ENCODE assay signal across 13 cellular contexts in genomic region chr22:24435861-24436351, GRCh38. TPM values are rescaled to one million over a fixed set of nuclear protein-coding genes. Genes with fewer than 3 reads are reported as not detected.
A peak's percentile ranks its signal among the peaks of the same experiment; 100 is the strongest.
DNase-seq lines count a peak whose midpoint lies in the region; ATAC-seq, FAIRE-seq and TF ChIP-seq lines count a peak whose summit lies in the region.
"Had no signal": no experiment of that assay in that cellular context is flagged by ENCODE, and none has a peak within 500 bp of the region (broad histone marks: within the 10 kb centered on the region; RNA-seq: fewer than 3 reads in every experiment).

No MANE protein-coding gene starts in this region.

- peaks cover 84% of the 10 kb centered on the region for H3K4me1 ChIP-seq in CD4-positive, CD25-positive, alpha-beta regulatory T cell (ENCODE audit: control insufficient read depth, insufficient read depth, low read length, poor library complexity, severe bottlenecking)
- peaks cover 72% of the 10 kb centered on the region for H3K4me1 ChIP-seq in GM12878 (ENCODE audit: control insufficient read depth, insufficient read depth, low read length)

- CTCF ChIA-PET in GM12878 (lab: Yijun Ruan, JAX) = interaction anchor here (1.0 to 19.9 kb wide), 13 partner anchors 9 to 280 kb away, joined by 4 to 332 read pairs (median 6); partner anchors contain the start of gene ADORA2A

- H3K36me3 ChIP-seq in CD4-positive, CD25-positive, alpha-beta regulatory T cell (ENCODE audit: control insufficient read depth, insufficient read depth, low read length) = peaks cover 51% of the 10 kb centered on the region
- no peaks in the 10 kb centered on the region for H3K36me3 ChIP-seq in KOPT-K1 (ENCODE audit: insufficient read depth, low read length)
- H3K36me3 ChIP-seq in GM12878 (ENCODE audit: control insufficient read depth in 2 of 2, insufficient read depth in 2 of 2, low read length in 1 of 2) = peaks cover under 1 to 24% of the 10 kb centered on the region in 2 experiments; a peak in 3 of 4 replicates

- no peaks in the 10 kb centered on the region for H4K20me1 ChIP-seq in GM12878 (ENCODE audit: control insufficient read depth, insufficient read depth)

- ATAC-seq in CD4-positive, CD25-positive, alpha-beta regulatory T cell (ENCODE audit: low read depth in 2 of 2) = no peak
- ATAC-seq in GM12878 (no peak), natural killer cell (no peak), HG02588 (IDR thresholded peaks at IDR 0.05; ENCODE audit: unreplicated experiment) (no peak)
- ATAC-seq: K562 had no signal

- BruUV-seq in GM12878 (replicated peaks; lab: Mats Ljungman, UMichigan) = no TSS peak

- H3K9me3 Mint-ChIP-seq in CD4-positive, CD25-positive, alpha-beta regulatory T cell = peaks cover 0 to under 1% (median 0%) of the 10 kb centered on the region in 7 donors
- H3K9me3 Mint-ChIP-seq in natural killer cell = no peaks in the 10 kb centered on the region
- H3K9me3 Mint-ChIP-seq in endothelial cell (ENCODE audit: unreplicated experiment) = no peaks in the 10 kb centered on the region

- H3K79me2 ChIP-seq in GM12878 (ENCODE audit: control insufficient read depth, insufficient read depth, low read length) = peaks cover 47% of the 10 kb centered on the region

- intact Hi-C loops in GM12878 (cut with micrococcal nuclease; ENCODE audit: unreplicated experiment) (loop anchor here (2.0 to 10.0 kb wide), 2 partner anchors 67 to 111 kb away; no protein-coding TSS in a partner anchor), natural killer cell (cut with micrococcal nuclease) (no loop called here)

- peak overlapping the region; percentile 45; the same call in 1 of the 2 replicates for H3K9ac ChIP-seq in GM12878 (ENCODE audit: control insufficient read depth, insufficient read depth, low read length)

- peaks cover 14 to 90% (median 53%) of the 10 kb centered on the region in 4 donors for H3K4me1 Mint-ChIP-seq in CD4-positive, CD25-positive, alpha-beta regulatory T cell
- peaks cover 28 to 50% of the 10 kb centered on the region in 2 donors for H3K4me1 Mint-ChIP-seq in natural killer cell
- H3K4me1 Mint-ChIP-seq in endothelial cell (ENCODE audit: unreplicated experiment) = peaks cover 9% of the 10 kb centered on the region

- no peaks in the 10 kb centered on the region for H3K9me3 ChIP-seq in CD4-positive, CD25-positive, alpha-beta regulatory T cell (ENCODE audit: control insufficient read depth in 2 of 2, low read length in 2 of 2)
- H3K9me3 ChIP-seq in KOPT-K1 (ENCODE audit: insufficient read depth, low read length, poor library complexity, severe bottlenecking) (peaks cover 5% of the 10 kb centered on the region), GM12878 (replicated peaks; ENCODE audit: control insufficient read depth, insufficient read depth, low read length) (no peaks in the 10 kb centered on the region)

- H3K27ac Mint-ChIP-seq in CD4-positive, CD25-positive, alpha-beta regulatory T cell = peak overlapping the region in 2 of 3 donors; percentile 62 to 95
- H3K27ac Mint-ChIP-seq in natural killer cell = peak overlapping the region; percentile 91 to 93
- H3K27ac Mint-ChIP-seq in endothelial cell (ENCODE audit: unreplicated experiment) = no peak overlapping the region

- POLR2A ChIA-PET in GM12878 (lab: Charles Lee) = interaction anchor here (0.5 to 3.6 kb wide), 10 partner anchors 9 to 79 kb away, joined by 3 to 48 read pairs (median 9); partner anchors contain the start of gene ADORA2A

- WGBS in GM12878 (ENCODE audit: insufficient coverage, insufficient replicate concordance, low lambda C conversion rate, missing lambda C conversion rate) = 95% methylated on average over 12 of the region's 12 CpGs

- in situ Hi-C loops in GM12878 (cut with MboI) = loop anchor here (5.0 kb wide), 1 partner anchor 49 kb away; no protein-coding TSS in a partner anchor

- peak overlapping the region; percentile 51 for H3K27ac ChIP-seq in CD4-positive, CD25-positive, alpha-beta regulatory T cell (ENCODE audit: insufficient read depth, low read length, poor library complexity, severe bottlenecking)
- H3K27ac ChIP-seq in KOPT-K1 (ENCODE audit: low read depth, low read length, poor library complexity, severe bottlenecking) (peak overlapping the region; percentile 68), GM12878 (ENCODE audit: control insufficient read depth, insufficient read depth) (peak overlapping the region; percentile 90)

- SMC1A ChIA-PET in GM12878 (lab: Charles Lee; ENCODE audit: uncharacterized antibody, unreplicated experiment) = interaction anchor here (0.9 to 10.4 kb wide), 10 partner anchors 9 to 92 kb away, joined by 3 to 122 read pairs (median 7); partner anchors contain the start of gene ADORA2A

- H3K4me3 ChIP-seq in CD4-positive, CD25-positive, alpha-beta regulatory T cell (ENCODE audit: low read depth, low read length) = no peak overlapping the region
- no peak overlapping the region for H3K4me3 ChIP-seq in GM12878
- H3K4me3 ChIP-seq: K562 had no signal

- DNase-seq in CD4-positive, CD25-positive, alpha-beta regulatory T cell = no peak
- no peak for DNase-seq in GM12878 (ENCODE audit: low read depth, low spot score)
- DNase-seq in natural killer cell = no peak
- DNase-seq in endothelial cell (ENCODE audit: low spot score) = no peak
- DNase-seq in NCI-H69 (lab: John Stamatoyannopoulos, UW) = no peak
- DNase-seq in NCI-H1105 treated with DMSO at 0.1 percent for 48 hours (lab: John Stamatoyannopoulos, UW) = no peak
- DNase-seq: activated CD4-positive, alpha-beta T cell treated with anti-CD3 and anti-CD28 coated beads for 4 hours; DMS53 had no signal

- no peak for TF ChIP-seq EP300 in GM12878 (IDR thresholded peaks at IDR 0.05; ENCODE audit: borderline replicate concordance in 1 of 2, control insufficient read depth in 1 of 2, low read depth in 2 of 2, low read length in 2 of 2)

- H2AFZ ChIP-seq in GM12878 (ENCODE audit: control insufficient read depth, low read depth, low read length) = no peak overlapping the region

- H3K27me3 ChIP-seq in CD4-positive, CD25-positive, alpha-beta regulatory T cell (ENCODE audit: control insufficient read depth, insufficient read depth, low read length) = no peaks in the 10 kb centered on the region
- no peaks in the 10 kb centered on the region for H3K27me3 ChIP-seq in GM12878 (replicated peaks in 1 of 2; ENCODE audit: control insufficient read depth in 2 of 2, insufficient read depth in 2 of 2, low read length in 1 of 2)

- no peak for TF ChIP-seq POLR2A in GM12878 (IDR thresholded peaks at IDR 0.05; ENCODE audit: low read depth, low read length)

- peaks cover 28% of the 10 kb centered on the region for H3K36me3 Mint-ChIP-seq in CD4-positive, CD25-positive, alpha-beta regulatory T cell
- H3K36me3 Mint-ChIP-seq in natural killer cell = no peaks in the 10 kb centered on the region
- no peaks in the 10 kb centered on the region for H3K36me3 Mint-ChIP-seq in endothelial cell (ENCODE audit: low read depth, unreplicated experiment)

- peak overlapping the region in 1 of 4 donors; percentile 38 for H3K4me3 Mint-ChIP-seq in CD4-positive, CD25-positive, alpha-beta regulatory T cell
- H3K4me3 Mint-ChIP-seq in natural killer cell (no peak overlapping the region), endothelial cell (ENCODE audit: unreplicated experiment) (no peak overlapping the region)

- RAD21 ChIA-PET in GM12878 (lab: Charles Lee; ENCODE audit: unreplicated experiment) = interaction anchor here (1.1 to 8.1 kb wide), 14 partner anchors 9 to 117 kb away, joined by 3 to 111 read pairs (median 6); partner anchors contain the start of gene ADORA2A

- TF ChIP-seq CTCF in GM12878 (IDR thresholded peaks at IDR 0.05 in 2 of 3, conservative IDR thresholded peaks at IDR 0.05 in 1 of 3; ENCODE audit: control insufficient read depth in 2 of 3, extremely low read depth in 1 of 3, insufficient read depth in 1 of 3, low read depth in 3 of 3, low read length in 3 of 3) (no peak), natural killer cell (IDR thresholded peaks at IDR 0.05) (no peak), endothelial cell (IDR thresholded peaks at IDR 0.05; ENCODE audit: unreplicated experiment) (no peak)

- TF ChIP-seq RAD21 in GM12878 (IDR thresholded peaks at IDR 0.05; ENCODE audit: insufficient read depth, low read depth, low read length) = no peak

- peak overlapping the region; percentile 84 for H3K4me2 ChIP-seq in GM12878 (ENCODE audit: control insufficient read depth, insufficient read depth)

- FAIRE-seq in GM12878 (lab: Jason Lieb, UNC) = no peak
- FAIRE-seq: colon, K562 had no signal

- H3K27me3 Mint-ChIP-seq in CD4-positive, CD25-positive, alpha-beta regulatory T cell = no peaks in the 10 kb centered on the region
- H3K27me3 Mint-ChIP-seq in natural killer cell (ENCODE audit: low read depth in 2 of 2) (no peaks in the 10 kb centered on the region), endothelial cell (ENCODE audit: unreplicated experiment) (peaks cover 9% of the 10 kb centered on the region)
- H3K27me3 Mint-ChIP-seq: progenitor cell of endocrine pancreas had no signal

RNA-seq across cellular contexts. Expression of gene ADORA2A, which starts 8.5 kb away (rescaled TPM):
- total RNA-seq in CD4-positive, CD25-positive, alpha-beta regulatory T cell = 31.2 TPM
- 100 to 1,000 TPM in 1 of 4 donors, 10 to 100 TPM in 3; 88.4 to 101 (median 94.5) TPM for polyA plus RNA-seq in CD4-positive, CD25-positive, alpha-beta regulatory T cell
- 55.4 and 60.9 TPM in 2 replicates for total RNA-seq in GM12878 (2013; cell fraction: nucleolus; rRNA removed)
- total RNA-seq in GM12878 (2014; rRNA removed) = 27.4 and 28.5 TPM in 2 replicates
- total RNA-seq in GM12878 (2014; rRNA removed; fragmentation: Illumina TruSeq; extraction: Trizol) = 10.5 and 10.9 TPM in 2 replicates
- total RNA-seq in GM12878 (2021) = 22.9 and 23.6 TPM in 2 replicates
- polyA plus RNA-seq in GM12878 (2011; ENCODE audit: low read depth) = 9.5 TPM
- 16.2 and 31.2 TPM in 2 replicates for polyA plus RNA-seq in GM12878 (2011; rRNA removed)
- 49.3 and 77.4 TPM in 2 replicates for polyA plus RNA-seq in GM12878 (2011; cell fraction: cytosol; rRNA removed)
- polyA plus RNA-seq in GM12878 (2011; cell fraction: nucleus; rRNA removed) = 45.4 and 47.1 TPM in 2 replicates
- 22.8 and 28.8 TPM in 2 replicates for polyA plus RNA-seq in GM12878 (2012)
- polyA plus RNA-seq in GM12878 (2014; fragmentation: Illumina TruSeq; extraction: Trizol) = 4.6 and 15.9 TPM in 2 replicates
- 1 to 10 TPM in 1 of 2 experiments, under 1 TPM in 1; 0.69 to 1.6 TPM for polyA plus RNA-seq in GM12878 (2014; fragmentation: Nextera tagmentation; extraction: Ambion mirVana)
- polyA plus RNA-seq in GM12878 (2014; rRNA removed) = 29.6 and 30.5 TPM in 2 replicates
- 10 to 100 TPM; 15.8 to 20.6 TPM for polyA plus RNA-seq in GM12878 (2016; fragmentation: Nextera tagmentation; extraction: Ambion mirVana)
- 38.3 and 56.7 TPM in 2 replicates for polyA minus RNA-seq in GM12878 (2011; rRNA and poly(A)+ RNA removed)
- polyA minus RNA-seq in GM12878 (2011; cell fraction: cytosol; rRNA and poly(A)+ RNA removed) = 11.3 and 12.3 TPM in 2 replicates
- 15.4 and 23.7 TPM in 2 replicates for polyA minus RNA-seq in GM12878 (2011; cell fraction: nucleus; rRNA and poly(A)+ RNA removed)
- total RNA-seq in natural killer cell = 10 to 100 TPM; 11.0 to 15.0 (median 11.7) TPM
- 18.5 TPM for total RNA-seq in endothelial cell (ENCODE audit: unreplicated experiment)

RNA-seq across cellular contexts. Expression of gene UPB1, which starts 59.2 kb away (rescaled TPM):
- 3.8 TPM for total RNA-seq in CD4-positive, CD25-positive, alpha-beta regulatory T cell
- polyA plus RNA-seq in CD4-positive, CD25-positive, alpha-beta regulatory T cell = not detected
- 39.2 and 39.8 TPM in 2 replicates for total RNA-seq in GM12878 (2013; cell fraction: nucleolus; rRNA removed)
- total RNA-seq in GM12878 (2014; rRNA removed) (2.5 and 2.8 TPM in 2 replicates), GM12878 (2014; rRNA removed; fragmentation: Illumina TruSeq; extraction: Trizol) (3.4 and 3.5 TPM in 2 replicates), GM12878 (2021) (3.3 and 3.9 TPM in 2 replicates), natural killer cell (1 to 10 TPM in 1 of 3 donors, under 1 TPM in 2; 0.33 to 1.6 (median 0.50) TPM), endothelial cell (ENCODE audit: unreplicated experiment) (0.13 TPM)
- 1.8 TPM for polyA plus RNA-seq in GM12878 (2011; ENCODE audit: low read depth)
- polyA plus RNA-seq in GM12878 (2011; rRNA removed) (20.5 and 20.6 TPM in 2 replicates), GM12878 (2014; fragmentation: Illumina TruSeq; extraction: Trizol) (2.6 and 2.8 TPM in 2 replicates), GM12878 (2014; fragmentation: Nextera tagmentation; extraction: Ambion mirVana) (1 to 10 TPM; 2.9 to 4.5 TPM), GM12878 (2014; rRNA removed) (3.4 and 3.5 TPM in 2 replicates), GM12878 (2016; fragmentation: Nextera tagmentation; extraction: Ambion mirVana) (1 to 10 TPM in 1 of 2 experiments, under 1 TPM in 1; 0.89 to 1.2 TPM)
- polyA plus RNA-seq in GM12878 (2011; cell fraction: cytosol; rRNA removed) = 12.1 and 14.3 TPM in 2 replicates
- polyA plus RNA-seq in GM12878 (2011; cell fraction: nucleus; rRNA removed) = 19.0 and 30.2 TPM in 2 replicates
- polyA plus RNA-seq in GM12878 (2012) = 1.8 and 3.0 TPM in 2 replicates
- 10.8 and 11.0 TPM in 2 replicates for polyA minus RNA-seq in GM12878 (2011; rRNA and poly(A)+ RNA removed)
- 3.3 and 3.6 TPM in 2 replicates for polyA minus RNA-seq in GM12878 (2011; cell fraction: cytosol; rRNA and poly(A)+ RNA removed)
- 6.9 and 8.1 TPM in 2 replicates for polyA minus RNA-seq in GM12878 (2011; cell fraction: nucleus; rRNA and poly(A)+ RNA removed)
